21 cellular contexts compared by ENCODE assay signal in the genomic region with DNA sequence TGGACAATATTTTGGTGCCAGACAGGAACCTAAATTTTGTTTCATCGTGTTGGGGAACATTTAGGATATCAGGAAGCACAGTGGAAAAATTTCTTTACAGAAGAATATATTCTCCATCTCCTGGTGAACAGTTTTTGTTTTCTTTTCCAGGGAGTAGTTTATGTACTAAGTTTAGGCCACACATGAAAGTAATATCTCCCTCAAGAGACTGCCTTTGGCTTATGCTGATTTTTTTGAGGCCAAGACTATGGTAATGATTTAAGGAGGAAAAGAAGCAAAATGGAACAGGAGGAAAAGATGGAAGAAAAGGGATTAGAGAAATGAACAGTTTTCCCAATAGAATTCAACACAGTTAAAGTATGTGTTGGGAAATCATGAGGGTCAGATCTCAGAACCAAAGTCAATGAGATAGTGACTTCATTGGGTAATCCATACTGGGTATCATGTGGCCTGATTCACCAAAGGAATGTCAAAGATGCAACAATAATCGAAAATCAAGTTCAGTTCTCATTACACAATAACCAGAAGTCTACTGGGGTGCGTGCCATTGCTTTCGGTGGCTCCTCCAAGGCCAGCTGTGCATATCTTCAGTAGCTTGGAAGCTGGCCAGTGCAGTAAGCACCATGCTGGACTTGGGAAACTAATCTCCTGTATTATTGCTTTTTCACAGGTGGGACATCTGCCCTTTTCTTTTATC.
DNase-seq lines count a peak whose midpoint lies in the region; ATAC-seq and TF ChIP-seq lines count a peak whose summit lies in the region.
"Had no signal": no experiment of that assay in that cellular context is flagged by ENCODE, and none has a peak within 500 bp of the region (broad histone marks: within the 10 kb centered on the region; RNA-seq: fewer than 3 reads in every experiment).

No MANE protein-coding gene starts in this region.

- no peaks in the 10 kb centered on the region for H3K4me1 ChIP-seq in aorta (ENCODE audit: control insufficient read depth in 1 of 2, insufficient read depth in 2 of 2, low read length in 2 of 2)

- no peak overlapping the region for H3K27ac ChIP-seq in aorta (ENCODE audit: low read depth in 1 of 2, low read length in 2 of 2)

- DNase-seq in activated CD4-positive, alpha-beta T cell treated with anti-CD3 and anti-CD28 coated beads, Interleukin-2, amount 10 ng/mL, durations not matched to agents 24 days and 14 days = peak; percentile 26
- no peak for DNase-seq in activated CD4-positive, alpha-beta T cell treated with anti-CD3 and anti-CD28 coated beads, Interleukin-2, amount 50 U/mL, for 1 hour
- DNase-seq in dermis blood vessel endothelial cell = peak; percentile 9
- DNase-seq in lower leg skin (ENCODE audit: low spot score in 2 of 2) = peak; percentile 28 to 86
- DNase-seq in aorta = no peak
- DNase-seq in activated T-cell treated with anti-CD3 and anti-CD28 coated beads, Interleukin-2, amount 50 U/mL, for 72 hours = no peak
- DNase-seq in activated naive CD4-positive, alpha-beta T cell treated with anti-CD3 and anti-CD28 coated beads, Interleukin-2, amount 50 U/mL, for 72 hours (ENCODE audit: low spot score in 2 of 2) = no peak
- DNase-seq: activated CD8-positive, alpha-beta memory T cell treated with anti-CD3 and anti-CD28 coated beads for 24 hours; amygdala; CD4-positive, alpha-beta T cell; GOT3; NCI-H2029; stimulated activated CD4-positive, alpha-beta T cell treated with anti-CD3 and anti-CD28 coated beads, Interleukin-4, amount 100 ng/mL, for 1 hour; stimulated activated CD8-positive, alpha-beta memory T cell treated with anti-CD3 and anti-CD28 coated beads, Interleukin-4, amount 100 ng/mL, for 48 hours had no signal

- no peak overlapping the region for H3K4me3 ChIP-seq in lower leg skin (ENCODE audit: low read depth, poor library complexity, severe bottlenecking)
- H3K4me3 ChIP-seq in aorta (ENCODE audit: low read length in 2 of 2) = no peak overlapping the region
- H3K4me3 ChIP-seq: lung had no signal

- no peaks in the 10 kb centered on the region for H3K36me3 ChIP-seq in aorta (ENCODE audit: control insufficient read depth in 1 of 2, insufficient read depth in 2 of 2, low read length in 1 of 2)

- no peak for TF ChIP-seq CTCF in lower leg skin (IDR thresholded peaks at IDR 0.05)

- no peak for TF ChIP-seq POLR2A in lower leg skin (IDR thresholded peaks at IDR 0.05)

- no peak overlapping the region for H3K27ac Mint-ChIP-seq in activated CD4-positive, alpha-beta T cell treated with anti-CD3 and anti-CD28 coated beads, Interleukin-2, amount 10 ng/mL, durations not matched to agents 24 days and 14 days
- H3K27ac Mint-ChIP-seq in activated T-cell treated with anti-CD3 and anti-CD28 coated beads, Interleukin-2, amount 50 U/mL, for 72 hours = no peak overlapping the region
- H3K27ac Mint-ChIP-seq in stimulated activated memory B cell treated with anti-CD40 and anti-IgM and Interleukin-4, amounts not matched to agents 10 μg/mL and 1 μg/mL and 100 μg/mL, for 72 hours = no peak overlapping the region
- no peak overlapping the region for H3K27ac Mint-ChIP-seq in activated naive CD4-positive, alpha-beta T cell treated with anti-CD3 and anti-CD28 coated beads, Interleukin-2, amount 50 U/mL, for 72 hours
- H3K27ac Mint-ChIP-seq: activated T-helper 17 cell treated with anti-CD3 and anti-CD28 coated beads, Interleukin-2, amount 50 U/mL, for 72 hours; CD4-positive, alpha-beta T cell; dendritic cell treated with granulocyte-macrophage colony-stimulating factor and Interleukin-4, amounts not matched to agents 40 ng/mL and 50 ng/mL, for 4 days had no signal

- no peaks in the 10 kb centered on the region for H3K27me3 ChIP-seq in aorta (ENCODE audit: control insufficient read depth in 1 of 2, insufficient read depth in 2 of 2, low read length in 1 of 2)

- no peaks in the 10 kb centered on the region for H3K9me3 ChIP-seq in aorta (ENCODE audit: control insufficient read depth, low read length)

- WGBS in lower leg skin, 2 donors = 61 to 63% methylated on average over 4 of the region's 4 CpGs
- 56 to 60% methylated on average over 4 of the region's 4 CpGs for WGBS in aorta, 2 donors

- intact Hi-C loops in activated CD4-positive, alpha-beta T cell treated with anti-CD3 and anti-CD28 coated beads, Interleukin-2, amount 10 ng/mL, durations not matched to agents 24 days and 14 days (cut with micrococcal nuclease) = no loop called here
- intact Hi-C loops in lower leg skin (cut with DNase I; ENCODE audit: low total_unique reads) (no loop called here), aorta (cut with DNase I) (no loop called here)

- no peaks in the 10 kb centered on the region for H3K36me3 Mint-ChIP-seq in activated CD4-positive, alpha-beta T cell treated with anti-CD3 and anti-CD28 coated beads, Interleukin-2, amount 10 ng/mL, durations not matched to agents 24 days and 14 days (ENCODE audit: low read depth)
- no peaks in the 10 kb centered on the region for H3K36me3 Mint-ChIP-seq in activated T-cell treated with anti-CD3 and anti-CD28 coated beads, Interleukin-2, amount 50 U/mL, for 72 hours (ENCODE audit: insufficient read depth in 2 of 2)
- H3K36me3 Mint-ChIP-seq in stimulated activated memory B cell treated with anti-CD40 and anti-IgM and Interleukin-4, amounts not matched to agents 10 μg/mL and 1 μg/mL and 100 μg/mL, for 72 hours = no peaks in the 10 kb centered on the region
- H3K36me3 Mint-ChIP-seq in activated naive CD4-positive, alpha-beta T cell treated with anti-CD3 and anti-CD28 coated beads, Interleukin-2, amount 50 U/mL, for 72 hours = no peaks in the 10 kb centered on the region

- peak; percentile 11 for ATAC-seq in aorta (ENCODE audit: low FRiP score)
- no peak for ATAC-seq in activated T-cell treated with anti-CD3 and anti-CD28 coated beads, Interleukin-2, amount 50 U/mL, for 72 hours (replicated peaks in 1 of 2)
- ATAC-seq in stimulated activated memory B cell treated with anti-CD40 and anti-IgM and Interleukin-4, amounts not matched to agents 10 μg/mL and 1 μg/mL and 100 μg/mL, for 72 hours = no peak
- no peak for ATAC-seq in activated naive CD4-positive, alpha-beta T cell treated with anti-CD3 and anti-CD28 coated beads, Interleukin-2, amount 50 U/mL, for 72 hours
- ATAC-seq: activated T-helper 17 cell treated with anti-CD3 and anti-CD28 coated beads, Interleukin-2, amount 50 U/mL, for 72 hours; esophagus mucosa; Panc1 had no signal

- H3K9me3 Mint-ChIP-seq in activated CD4-positive, alpha-beta T cell treated with anti-CD3 and anti-CD28 coated beads, Interleukin-2, amount 10 ng/mL, durations not matched to agents 24 days and 14 days = no peaks in the 10 kb centered on the region
- H3K9me3 Mint-ChIP-seq in activated T-cell treated with anti-CD3 and anti-CD28 coated beads, Interleukin-2, amount 50 U/mL, for 72 hours = no peaks in the 10 kb centered on the region
- H3K9me3 Mint-ChIP-seq in stimulated activated memory B cell treated with anti-CD40 and anti-IgM and Interleukin-4, amounts not matched to agents 10 μg/mL and 1 μg/mL and 100 μg/mL, for 72 hours = no peaks in the 10 kb centered on the region
- no peaks in the 10 kb centered on the region for H3K9me3 Mint-ChIP-seq in activated naive CD4-positive, alpha-beta T cell treated with anti-CD3 and anti-CD28 coated beads, Interleukin-2, amount 50 U/mL, for 72 hours
- H3K9me3 Mint-ChIP-seq: activated T-helper 17 cell treated with anti-CD3 and anti-CD28 coated beads, Interleukin-2, amount 50 U/mL, for 72 hours; CD4-positive, alpha-beta T cell; dendritic cell treated with granulocyte-macrophage colony-stimulating factor and Interleukin-4, amounts not matched to agents 40 ng/mL and 50 ng/mL, for 4 days had no signal

- H3K4me1 Mint-ChIP-seq in activated CD4-positive, alpha-beta T cell treated with anti-CD3 and anti-CD28 coated beads, Interleukin-2, amount 10 ng/mL, durations not matched to agents 24 days and 14 days = no peaks in the 10 kb centered on the region
- no peaks in the 10 kb centered on the region for H3K4me1 Mint-ChIP-seq in activated T-cell treated with anti-CD3 and anti-CD28 coated beads, Interleukin-2, amount 50 U/mL, for 72 hours (ENCODE audit: low read depth)
- H3K4me1 Mint-ChIP-seq in stimulated activated memory B cell treated with anti-CD40 and anti-IgM and Interleukin-4, amounts not matched to agents 10 μg/mL and 1 μg/mL and 100 μg/mL, for 72 hours = no peaks in the 10 kb centered on the region
- H3K4me1 Mint-ChIP-seq: activated T-helper 17 cell treated with anti-CD3 and anti-CD28 coated beads, Interleukin-2, amount 50 U/mL, for 72 hours; neural crest cell had no signal

- H3K27me3 Mint-ChIP-seq in activated CD4-positive, alpha-beta T cell treated with anti-CD3 and anti-CD28 coated beads, Interleukin-2, amount 10 ng/mL, durations not matched to agents 24 days and 14 days = peaks cover 8% of the 10 kb centered on the region
- H3K27me3 Mint-ChIP-seq in activated T-cell treated with anti-CD3 and anti-CD28 coated beads, Interleukin-2, amount 50 U/mL, for 72 hours (ENCODE audit: low read depth) = no peaks in the 10 kb centered on the region
- H3K27me3 Mint-ChIP-seq in stimulated activated memory B cell treated with anti-CD40 and anti-IgM and Interleukin-4, amounts not matched to agents 10 μg/mL and 1 μg/mL and 100 μg/mL, for 72 hours = no peaks in the 10 kb centered on the region
- H3K27me3 Mint-ChIP-seq: activated T-helper 17 cell treated with anti-CD3 and anti-CD28 coated beads, Interleukin-2, amount 50 U/mL, for 72 hours; CD4-positive, alpha-beta T cell; dendritic cell treated with granulocyte-macrophage colony-stimulating factor and Interleukin-4, amounts not matched to agents 40 ng/mL and 50 ng/mL, for 4 days had no signal

- H3K4me3 Mint-ChIP-seq in activated CD4-positive, alpha-beta T cell treated with anti-CD3 and anti-CD28 coated beads, Interleukin-2, amount 10 ng/mL, durations not matched to agents 24 days and 14 days = no peak overlapping the region
- H3K4me3 Mint-ChIP-seq in activated T-cell treated with anti-CD3 and anti-CD28 coated beads, Interleukin-2, amount 50 U/mL, for 72 hours = no peak overlapping the region
- H3K4me3 Mint-ChIP-seq in stimulated activated memory B cell treated with anti-CD40 and anti-IgM and Interleukin-4, amounts not matched to agents 10 μg/mL and 1 μg/mL and 100 μg/mL, for 72 hours = no peak overlapping the region
- H3K4me3 Mint-ChIP-seq: activated T-helper 17 cell treated with anti-CD3 and anti-CD28 coated beads, Interleukin-2, amount 50 U/mL, for 72 hours; CD4-positive, alpha-beta T cell; dendritic cell treated with granulocyte-macrophage colony-stimulating factor and Interleukin-4, amounts not matched to agents 40 ng/mL and 50 ng/mL, for 4 days; neural crest cell had no signal

Comparison
In these comparisons a context has a peak if more than half of its experiments do, and no peak if none do; other contexts are left out.
1. DNase-seq: peak in activated CD4-positive, alpha-beta T cell treated with anti-CD3 and anti-CD28 coated beads, Interleukin-2, amount 10 ng/mL, durations not matched to agents 24 days and 14 days (single experiment), dermis blood vessel endothelial cell (single experiment) and lower leg skin (2 of 2); none in activated CD4-positive, alpha-beta T cell treated with anti-CD3 and anti-CD28 coated beads, Interleukin-2, amount 50 U/mL, for 1 hour (single experiment), aorta (0 of 2), activated T-cell treated with anti-CD3 and anti-CD28 coated beads, Interleukin-2, amount 50 U/mL, for 72 hours (0 of 2) and activated naive CD4-positive, alpha-beta T cell treated with anti-CD3 and anti-CD28 coated beads, Interleukin-2, amount 50 U/mL, for 72 hours (0 of 2).